Comparison of ENCODE assay signal across 1 cellular context in genomic region chr22:39661842-39662676, GRCh38.
TF ChIP-seq lines count a peak whose summit lies in the region.

No MANE protein-coding gene starts in this region.

TF ChIP-seq in K562, 482 proteins besides CTCF, POLR2A, EP300 and RAD21 (continued from another document):
- TF ChIP-seq TBL1XR1 (IDR thresholded peaks at IDR 0.05; ENCODE audit: low read length in 2 of 2) (no peak), ILF3 (IDR thresholded peaks at IDR 0.05; ENCODE audit: borderline replicate concordance) (no peak), PRDM10 (IDR thresholded peaks at IDR 0.05; ENCODE audit: partially characterized antibody) (no peak), FOXJ3 (CRISPR knock-in tag; IDR thresholded peaks at IDR 0.05) (no peak)
